ENCODE assay signal across 30 cellular contexts in the genomic region with DNA sequence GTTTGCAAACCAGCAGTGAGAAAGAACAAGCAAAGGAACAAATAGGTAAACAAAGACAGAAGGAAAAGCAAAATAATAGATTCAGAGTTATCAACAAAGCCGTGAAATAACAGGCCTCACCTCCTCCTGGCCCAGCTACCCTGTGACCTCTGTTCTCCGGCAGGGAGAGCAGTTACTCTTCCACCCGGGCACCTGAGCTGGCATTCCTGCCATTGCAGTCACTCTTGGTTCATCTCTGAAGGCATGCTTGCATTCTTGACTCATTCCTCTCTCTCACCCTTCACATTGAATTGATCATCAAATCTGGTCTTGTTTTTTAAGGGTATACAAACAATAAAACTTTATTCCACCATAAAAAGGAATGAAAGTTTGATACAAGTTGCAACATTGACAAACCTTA.
DNase-seq lines count a peak whose midpoint lies in the region; ATAC-seq and TF ChIP-seq lines count a peak whose summit lies in the region.
"Had no signal": no experiment of that assay in that cellular context is flagged by ENCODE, and none has a peak within 500 bp of the region (broad histone marks: within the 10 kb centered on the region; RNA-seq: fewer than 3 reads in every experiment).

No MANE protein-coding gene starts in this region.

- H3K18ac ChIP-seq in IMR-90 (ENCODE audit: low read depth, low read length), result no peak overlapping the region

- no peak overlapping the region for H3K56ac ChIP-seq in IMR-90 (ENCODE audit: extremely low read depth, insufficient read depth, low read length)

- no peak for TF ChIP-seq POLR2A in IMR-90 (IDR thresholded peaks at IDR 0.05; ENCODE audit: low read depth, low read length)

- H3K27ac Mint-ChIP-seq in Calu3 (ENCODE audit: unreplicated experiment), result no peak overlapping the region
- H3K27ac Mint-ChIP-seq: activated CD8-positive, alpha-beta T cell treated with anti-CD3 and anti-CD28 coated beads, Interleukin-2, amount 10 ng/mL, durations not matched to agents 7 days and 5 days; activated naive CD8-positive, alpha-beta T cell; dendritic cell treated with granulocyte-macrophage colony-stimulating factor and Interleukin-4, amounts not matched to agents 40 ng/mL and 50 ng/mL, for 4 days; endodermal cell; GM23338; nephron progenitor cell had no signal

- no peak overlapping the region for H2BK120ac ChIP-seq in IMR-90 (ENCODE audit: low read depth, low read length)

- H3K36me3 ChIP-seq in IMR-90 (ENCODE audit: control insufficient read depth, insufficient read depth, low read length) (no peaks in the 10 kb centered on the region), colonic mucosa (no peaks in the 10 kb centered on the region), mucosa of descending colon (ENCODE audit: low read depth) (no peaks in the 10 kb centered on the region)
- H3K36me3 ChIP-seq: lower lobe of right lung, stomach, thyroid gland had no signal

- H3K27me3 Mint-ChIP-seq in Calu3 (ENCODE audit: unreplicated experiment), result no peaks in the 10 kb centered on the region

- TF ChIP-seq CTCF in Calu3 (IDR thresholded peaks at IDR 0.05; ENCODE audit: unreplicated experiment) (no peak), IMR-90 (conservative IDR thresholded peaks at IDR 0.05; ENCODE audit: low read depth, low read length) (no peak), colonic mucosa (IDR thresholded peaks at IDR 0.05) (no peak), mucosa of descending colon (IDR thresholded peaks at IDR 0.05) (no peak)

- H2AK9ac ChIP-seq in IMR-90 (replicated peaks; ENCODE audit: low read depth, low read length, poor library complexity), result no peak overlapping the region

- no peak overlapping the region for H4K8ac ChIP-seq in IMR-90 (ENCODE audit: low read depth in 2 of 2, low read length in 2 of 2)

- H3K9me3 Mint-ChIP-seq in Calu3 (ENCODE audit: low read depth, unreplicated experiment), result peaks cover 2% of the 10 kb centered on the region
- H3K9me3 Mint-ChIP-seq: dendritic cell treated with granulocyte-macrophage colony-stimulating factor and Interleukin-4, amounts not matched to agents 40 ng/mL and 50 ng/mL, for 4 days had no signal

- no peak overlapping the region for H3K4ac ChIP-seq in IMR-90 (ENCODE audit: low read depth, low read length)

- BruUV-seq in Calu3 (replicated peaks; lab: Mats Ljungman, UMichigan) (no TSS peak), IMR-90 (replicated peaks; lab: Mats Ljungman, UMichigan) (no TSS peak)

- H3K36me3 Mint-ChIP-seq in Calu3 (ENCODE audit: insufficient read depth, unreplicated experiment), result no peaks in the 10 kb centered on the region
- H3K36me3 Mint-ChIP-seq: activated naive CD8-positive, alpha-beta T cell had no signal

- no peak overlapping the region for H3K23ac ChIP-seq in IMR-90 (ENCODE audit: low read depth, low read length)

- H3K27me3 ChIP-seq in IMR-90 (ENCODE audit: control insufficient read depth, insufficient read depth, low read length), result peaks cover 7% of the 10 kb centered on the region
- H3K27me3 ChIP-seq in colonic mucosa, result no peaks in the 10 kb centered on the region
- H3K27me3 ChIP-seq: thyroid gland had no signal

- H3K4me1 Mint-ChIP-seq in Calu3 (ENCODE audit: low read depth, unreplicated experiment), result no peaks in the 10 kb centered on the region
- H3K4me1 Mint-ChIP-seq: endodermal cell, GM23338, nephron progenitor cell had no signal

- in situ Hi-C loops in IMR-90 (cut with MboI; ENCODE audit: low sequenced_read_pairs), result no loop called here

- no peak overlapping the region for H3K4me2 ChIP-seq in IMR-90 (ENCODE audit: low read depth, low read length)
- H3K4me2 ChIP-seq: GM23338 had no signal

- H2AK5ac ChIP-seq in IMR-90 (ENCODE audit: low read depth, low read length), result no peak overlapping the region

- dilution Hi-C loops in IMR-90 (cut with HindIII; ENCODE audit: low sequenced_read_pairs, unreplicated experiment), result no loop called here

- H2AFZ ChIP-seq in IMR-90 (replicated peaks; ENCODE audit: low read length, poor library complexity), result peak overlapping the region; percentile 70

- intact Hi-C loops in Calu3 (cut with micrococcal nuclease; ENCODE audit: unreplicated experiment), result loop anchor here (5.0 kb wide), 1 partner anchor 93 kb away; no protein-coding TSS in a partner anchor
- intact Hi-C loops in IMR-90 (cut with micrococcal nuclease), result no loop called here
- intact Hi-C loops in colonic mucosa (cut with DNase I), result loop anchor here (5.0 kb wide), 1 partner anchor 93 kb away; no protein-coding TSS in a partner anchor
- intact Hi-C loops in mucosa of descending colon (cut with DNase I, micrococcal nuclease), result no loop called here

- 40% methylated on average over 1 of the region's 3 CpGs; no CpG with 5 or more reads in 1 of the 2 experiments for WGBS in IMR-90 (ENCODE audit: extremely low coverage in 2 of 2, insufficient read length in 1 of 2), 2 experiments

- no peak overlapping the region for H2BK15ac ChIP-seq in IMR-90 (ENCODE audit: low read depth, low read length)

- H3K4me1 ChIP-seq in IMR-90 (ENCODE audit: control insufficient read depth, insufficient read depth, low read length), result no peaks in the 10 kb centered on the region
- no peaks in the 10 kb centered on the region for H3K4me1 ChIP-seq in colonic mucosa
- H3K4me1 ChIP-seq in mucosa of descending colon (ENCODE audit: low read depth), result no peaks in the 10 kb centered on the region
- H3K4me1 ChIP-seq: lower lobe of right lung, stomach, thyroid gland had no signal

- ATAC-seq in IMR-90 (ENCODE audit: low read depth) (no peak), mucosa of descending colon (peak; percentile 90), left lobe of liver (no peak)
- ATAC-seq: activated CD8-positive, alpha-beta T cell treated with anti-CD3 and anti-CD28 coated beads, Interleukin-2, amount 10 ng/mL, durations not matched to agents 7 days and 5 days; GM12878; GM23338; K562; lower lobe of right lung; Right ventricle myocardium inferior; SK-N-SH treated with all-trans-retinoic acid at 6 μM for 48 hours had no signal

- no peak overlapping the region for H2BK20ac ChIP-seq in IMR-90 (ENCODE audit: low read depth, low read length)

- DNase-seq in Calu3 (peak; percentile 15), IMR-90 (no peak), colonic mucosa (peak; percentile 46), mucosa of descending colon (peak; percentile 47 to 65 (median 55)), left lobe of liver (ENCODE audit: low spot score) (no peak), NCI-H526 treated with DMSO at 0.1 percent for 48 hours (lab: John Stamatoyannopoulos, UW) (no peak), DMS 273 treated with DMSO at 0.1 percent for 48 hours (lab: John Stamatoyannopoulos, UW) (no peak)
- DNase-seq: activated CD8-positive, alpha-beta T cell treated with anti-CD3 and anti-CD28 coated beads, Interleukin-2, amount 10 ng/mL, durations not matched to agents 7 days and 5 days; anterior cingulate cortex; caudate nucleus; endodermal cell; lower lobe of right lung; MM.1S; NCI-H1417 treated with DMSO at 0.1 percent for 48 hours; NCI-H2081 treated with DMSO at 0.1 percent for 48 hours; NCI-H226; NCI-H82; nephron progenitor cell; stomach; T-helper 2 cell; thyroid gland had no signal

- H3K4me3 ChIP-seq in IMR-90 (ENCODE audit: insufficient read depth, low read depth, low read length) (no peak overlapping the region), colonic mucosa (no peak overlapping the region), mucosa of descending colon (no peak overlapping the region)
- H3K4me3 ChIP-seq: GM12878, GM23338, K562, lower lobe of right lung, skin epidermis, stomach, thyroid gland had no signal

- no peak overlapping the region for H4K91ac ChIP-seq in IMR-90 (ENCODE audit: insufficient read depth, low read depth, low read length)

- H3K14ac ChIP-seq in IMR-90 (replicated peaks; ENCODE audit: low read depth, low read length), result no peak overlapping the region

- CTCF ChIA-PET in Calu3 (lab: Charles Lee) (no interaction called here), IMR-90 (lab: Yijun Ruan, JAX) (no interaction called here)

- no peak overlapping the region for H3K9ac ChIP-seq in IMR-90 (ENCODE audit: low read depth, low read length)
- no peak overlapping the region for H3K9ac ChIP-seq in colonic mucosa (ENCODE audit: low read depth in 2 of 2, low read length in 2 of 2)

- no peaks in the 10 kb centered on the region; the same call in 1 of the 2 replicates for H3K9me1 ChIP-seq in IMR-90 (ENCODE audit: insufficient read depth, low read length)

- no peak overlapping the region for H4K5ac ChIP-seq in IMR-90 (ENCODE audit: low read depth, low read length)

- H3K27ac ChIP-seq in IMR-90 (ENCODE audit: insufficient read depth, low read length) (no peak overlapping the region), colonic mucosa (no peak overlapping the region)
- H3K27ac ChIP-seq: C4-2B, lower lobe of right lung, skin epidermis, stomach, thyroid gland had no signal

- H3K9me3 ChIP-seq in IMR-90 (ENCODE audit: control insufficient read depth, insufficient read depth, low read length) (peaks cover 2% of the 10 kb centered on the region), colonic mucosa (no peaks in the 10 kb centered on the region), mucosa of descending colon (no peaks in the 10 kb centered on the region)
- H3K9me3 ChIP-seq: thyroid gland had no signal

- TF ChIP-seq RAD21 in IMR-90 (IDR thresholded peaks at IDR 0.05; ENCODE audit: low read length), result no peak

- no peak overlapping the region for H2BK5ac ChIP-seq in IMR-90 (ENCODE audit: low read depth, low read length, poor library complexity, severe bottlenecking)

- H3K79me1 ChIP-seq in IMR-90 (ENCODE audit: low read depth in 1 of 2, low read length in 2 of 2), result no peaks in the 10 kb centered on the region

- POLR2A ChIA-PET in IMR-90 (lab: Charles Lee; ENCODE audit: unreplicated experiment), result no interaction called here

- H3K4me3 Mint-ChIP-seq in Calu3 (ENCODE audit: low read depth, unreplicated experiment), result no peak overlapping the region
- H3K4me3 Mint-ChIP-seq: activated CD8-positive, alpha-beta T cell treated with anti-CD3 and anti-CD28 coated beads, Interleukin-2, amount 10 ng/mL, durations not matched to agents 7 days and 5 days; activated naive CD8-positive, alpha-beta T cell; dendritic cell treated with granulocyte-macrophage colony-stimulating factor and Interleukin-4, amounts not matched to agents 40 ng/mL and 50 ng/mL, for 4 days; endodermal cell; GM23338; nephron progenitor cell had no signal

- no peaks in the 10 kb centered on the region for H4K20me1 ChIP-seq in IMR-90 (ENCODE audit: insufficient read depth, low read length)

TF ChIP-seq in IMR-90, 13 proteins besides CTCF, POLR2A, EP300 and RAD21 (continues in another document):
- TF ChIP-seq NFE2L2 (IDR thresholded peaks at IDR 0.05; ENCODE audit: low read depth, low read length) (no peak), SMC3 (IDR thresholded peaks at IDR 0.05; ENCODE audit: low read depth, low read length) (no peak), CHD1 (IDR thresholded peaks at IDR 0.05; ENCODE audit: low read depth, low read length) (no peak), FOS (IDR thresholded peaks at IDR 0.05; ENCODE audit: low read depth, low read length) (no peak), CEBPB (IDR thresholded peaks at IDR 0.05; ENCODE audit: low read depth, low read length) (no peak), RCOR1 (IDR thresholded peaks at IDR 0.05; ENCODE audit: insufficient replicate concordance, low read length) (no peak), MXI1 (IDR thresholded peaks at IDR 0.05; ENCODE audit: borderline replicate concordance, low read depth, low read length) (no peak)

Comparison
In these comparisons a context has a peak if more than half of its experiments do, and no peak if none do; other contexts are left out.
1. DNase-seq: peak in Calu3 (single experiment), colonic mucosa (single experiment) and mucosa of descending colon (3 of 3); none in IMR-90 (single experiment), left lobe of liver (single experiment), NCI-H526 treated with DMSO at 0.1 percent for 48 hours (single experiment) and DMS 273 treated with DMSO at 0.1 percent for 48 hours (single experiment).
2. intact Hi-C loops: an anchor here in Calu3 (5.0 kb wide) and colonic mucosa (5.0 kb wide); none called in IMR-90 and mucosa of descending colon.